Comparison of ENCODE assay signal across 1 cellular context in genomic region chr11:57294225-57295131, GRCh38.
TF ChIP-seq lines count a peak whose summit lies in the region.

No MANE protein-coding gene starts in this region.

TF ChIP-seq in SK-N-SH, 30 proteins besides CTCF, POLR2A, EP300 and RAD21 (continued from another document):
- TF ChIP-seq REST (IDR thresholded peaks at IDR 0.05; ENCODE audit: low read depth, low read length) (no peak), ZBTB33 (IDR thresholded peaks at IDR 0.05; ENCODE audit: borderline replicate concordance, low read depth) (no peak), EZH2phosphoT487 (IDR thresholded peaks at IDR 0.05; ENCODE audit: borderline replicate concordance, low read depth) (no peak), RCOR1 (IDR thresholded peaks at IDR 0.05; ENCODE audit: low read length) (no peak)
